10 cellular contexts compared by ENCODE assay signal in the genomic region with DNA sequence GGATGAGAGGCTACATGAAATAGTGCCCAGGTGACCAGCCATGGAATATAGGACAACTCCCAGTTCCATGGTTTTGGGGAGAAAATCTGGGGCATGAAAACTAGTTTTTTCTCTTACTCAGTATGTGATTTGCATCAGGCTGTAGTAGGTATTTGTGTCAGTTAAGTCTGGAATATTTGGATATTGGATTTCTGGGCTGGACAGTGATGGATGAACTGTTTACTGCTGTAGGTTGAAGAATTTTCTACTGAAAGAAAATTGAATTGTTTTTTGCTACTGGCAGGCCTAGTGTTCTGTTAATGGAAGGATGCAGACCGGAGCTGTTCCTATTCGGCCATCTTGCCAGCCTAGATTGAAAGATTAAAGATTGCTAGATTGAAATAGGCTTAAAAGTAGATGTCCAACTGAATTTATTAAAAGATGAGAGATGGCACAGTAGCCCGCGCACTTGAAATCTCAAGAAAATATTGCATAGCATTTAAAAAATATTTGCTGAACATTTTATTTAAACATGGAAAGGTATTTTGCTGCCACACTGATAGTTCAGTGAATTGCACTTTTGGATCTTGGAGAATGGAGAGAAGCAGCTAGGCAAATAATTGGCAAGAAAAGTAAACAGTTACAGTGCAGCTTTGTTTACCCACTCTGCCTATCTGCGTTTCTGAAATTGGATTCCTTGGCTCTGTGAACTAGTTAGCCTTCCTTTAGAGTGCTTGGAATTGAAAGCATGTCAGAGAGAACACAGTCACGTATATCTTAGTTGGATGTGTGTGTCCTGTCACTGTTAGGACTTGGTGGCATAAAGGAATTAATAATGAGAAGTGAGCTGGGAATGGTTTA. TPM values are rescaled to one million over a fixed set of nuclear protein-coding genes. Genes with fewer than 3 reads are reported as not detected.
DNase-seq lines count a peak whose midpoint lies in the region; ATAC-seq and TF ChIP-seq lines count a peak whose summit lies in the region.
"Had no signal": no experiment of that assay in that cellular context is flagged by ENCODE, and none has a peak within 500 bp of the region (broad histone marks: within the 10 kb centered on the region; RNA-seq: fewer than 3 reads in every experiment).

No MANE protein-coding gene starts in this region.

- H3K27me3 Mint-ChIP-seq in chondrocyte (ENCODE audit: low read depth) (no peaks in the 10 kb centered on the region), mesothelial cell of epicardium (ENCODE audit: low read depth) (no peaks in the 10 kb centered on the region)
- no peaks in the 10 kb centered on the region for H3K27me3 Mint-ChIP-seq in activated CD8-positive, alpha-beta T cell treated with anti-CD3 and anti-CD28 coated beads, Interleukin-2, amount 10 ng/mL, durations not matched to agents 7 days and 5 days (ENCODE audit: low read depth)

- no peak overlapping the region for H3K4me3 Mint-ChIP-seq in chondrocyte (ENCODE audit: unreplicated experiment)
- no peak overlapping the region for H3K4me3 Mint-ChIP-seq in mesothelial cell of epicardium
- no peak overlapping the region for H3K4me3 Mint-ChIP-seq in activated CD8-positive, alpha-beta T cell treated with anti-CD3 and anti-CD28 coated beads, Interleukin-2, amount 10 ng/mL, durations not matched to agents 7 days and 5 days

- TF ChIP-seq CTCF in chondrocyte (IDR thresholded peaks at IDR 0.05) (no peak), mesothelial cell of epicardium (IDR thresholded peaks at IDR 0.05; ENCODE audit: unreplicated experiment) (no peak)

- POLR2A ChIA-PET in activated CD8-positive, alpha-beta T cell treated with anti-CD3 and anti-CD28 coated beads, Interleukin-2, amount 10 ng/mL, durations not matched to agents 7 days and 5 days (lab: Charles Lee) = no interaction called here

- CTCF ChIA-PET in activated CD8-positive, alpha-beta T cell treated with anti-CD3 and anti-CD28 coated beads, Interleukin-2, amount 10 ng/mL, durations not matched to agents 7 days and 5 days (lab: Charles Lee) = no interaction called here

- H3K36me3 Mint-ChIP-seq in chondrocyte (ENCODE audit: low read depth) = peaks cover 2% of the 10 kb centered on the region
- H3K36me3 Mint-ChIP-seq in mesothelial cell of epicardium = peaks cover 30% of the 10 kb centered on the region
- no peaks in the 10 kb centered on the region for H3K36me3 Mint-ChIP-seq in activated CD8-positive, alpha-beta T cell treated with anti-CD3 and anti-CD28 coated beads, Interleukin-2, amount 10 ng/mL, durations not matched to agents 7 days and 5 days (ENCODE audit: low read depth)

- peak; percentile 81 for DNase-seq in DMS153 treated with DMSO at 0.1 percent for 48 hours (lab: John Stamatoyannopoulos, UW; ENCODE audit: unreplicated experiment)
- DNase-seq in NCI-H2171 (lab: John Stamatoyannopoulos, UW) = peak; percentile 17
- DNase-seq in chondrocyte (ENCODE audit: low spot score) = no peak
- DNase-seq in mesothelial cell of epicardium (ENCODE audit: low spot score in 2 of 2, unreplicated experiment in 2 of 2) = no peak
- DNase-seq in activated naive CD4-positive, alpha-beta T cell treated with anti-CD3 and anti-CD28 coated beads, Interleukin-2, amount 50 U/mL, for 16 hours = no peak
- DNase-seq in iPS-NIHi11 (ENCODE audit: low spot score) = no peak
- no peak for DNase-seq in activated CD8-positive, alpha-beta T cell treated with anti-CD3 and anti-CD28 coated beads, Interleukin-2, amount 10 ng/mL, durations not matched to agents 7 days and 5 days
- DNase-seq: activated T-cell treated with anti-CD3 and anti-CD28 coated beads, Interleukin-2, amount 50 U/mL, for 48 hours had no signal

- H3K27ac Mint-ChIP-seq in chondrocyte (ENCODE audit: unreplicated experiment) = peak overlapping the region; percentile 47
- peak overlapping the region; percentile 45 for H3K27ac Mint-ChIP-seq in mesothelial cell of epicardium
- no peak overlapping the region for H3K27ac Mint-ChIP-seq in activated CD8-positive, alpha-beta T cell treated with anti-CD3 and anti-CD28 coated beads, Interleukin-2, amount 10 ng/mL, durations not matched to agents 7 days and 5 days

- H3K4me1 Mint-ChIP-seq in chondrocyte (ENCODE audit: low read depth) (peaks cover 37% of the 10 kb centered on the region), mesothelial cell of epicardium (peaks cover 23% of the 10 kb centered on the region)
- H3K4me1 Mint-ChIP-seq in activated CD8-positive, alpha-beta T cell treated with anti-CD3 and anti-CD28 coated beads, Interleukin-2, amount 10 ng/mL, durations not matched to agents 7 days and 5 days (ENCODE audit: low read depth) = no peaks in the 10 kb centered on the region

- H3K9me3 Mint-ChIP-seq in chondrocyte (ENCODE audit: low read depth) = peaks cover 2% of the 10 kb centered on the region
- H3K9me3 Mint-ChIP-seq in mesothelial cell of epicardium = peaks cover 22% of the 10 kb centered on the region
- no peaks in the 10 kb centered on the region for H3K9me3 Mint-ChIP-seq in activated CD8-positive, alpha-beta T cell treated with anti-CD3 and anti-CD28 coated beads, Interleukin-2, amount 10 ng/mL, durations not matched to agents 7 days and 5 days (ENCODE audit: insufficient read depth)

- ATAC-seq in GM18858 (IDR thresholded peaks at IDR 0.05; ENCODE audit: unreplicated experiment) = no peak
- ATAC-seq in activated CD8-positive, alpha-beta T cell treated with anti-CD3 and anti-CD28 coated beads, Interleukin-2, amount 10 ng/mL, durations not matched to agents 7 days and 5 days = no peak
- ATAC-seq: K562 had no signal

RNA-seq across cellular contexts. Expression of a gene that starts 54.1 kb away (rescaled TPM):
- total RNA-seq in chondrocyte = 8.4 to 13.0 TPM (median 12.5 TPM) in 3 replicates
- total RNA-seq in mesothelial cell of epicardium = 43.4 to 43.9 TPM (median 43.4 TPM) in 3 replicates
- 1 to 10 TPM; 3.8 to 5.6 TPM for total RNA-seq in activated CD8-positive, alpha-beta T cell treated with anti-CD3 and anti-CD28 coated beads, Interleukin-2, amount 10 ng/mL, durations not matched to agents 7 days and 5 days

Comparison
In these comparisons a context has a peak if more than half of its experiments do, and no peak if none do; other contexts are left out.
1. DNase-seq: peak in DMS153 treated with DMSO at 0.1 percent for 48 hours (single experiment) and NCI-H2171 (single experiment); none in chondrocyte (single experiment), mesothelial cell of epicardium (0 of 2), activated naive CD4-positive, alpha-beta T cell treated with anti-CD3 and anti-CD28 coated beads, Interleukin-2, amount 50 U/mL, for 16 hours (single experiment), iPS-NIHi11 (single experiment) and activated CD8-positive, alpha-beta T cell treated with anti-CD3 and anti-CD28 coated beads, Interleukin-2, amount 10 ng/mL, durations not matched to agents 7 days and 5 days (single experiment).